ENCODE assay signal across 11 cellular contexts in the genomic region with DNA sequence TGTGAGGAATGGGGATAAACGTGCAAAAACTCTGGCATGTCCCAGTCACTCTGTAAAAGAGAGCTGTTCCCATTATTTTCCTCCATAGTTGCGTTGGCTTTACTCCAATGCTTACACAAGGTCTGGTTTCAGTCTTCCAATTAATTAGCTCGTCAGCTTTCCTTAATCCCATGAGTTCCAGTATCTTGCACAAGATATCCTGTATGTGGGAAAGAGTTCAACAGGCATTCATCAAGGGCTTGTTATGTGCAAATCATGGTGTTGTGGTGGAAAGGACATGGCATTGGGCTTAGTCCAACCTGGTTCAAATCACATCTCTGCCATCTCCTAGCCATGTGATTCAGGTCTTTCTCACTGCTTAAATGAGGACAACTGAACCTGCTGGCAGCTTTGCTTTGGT.
DNase-seq lines count a peak whose midpoint lies in the region; ATAC-seq and TF ChIP-seq lines count a peak whose summit lies in the region.
"Had no signal": no experiment of that assay in that cellular context is flagged by ENCODE, and none has a peak within 500 bp of the region (broad histone marks: within the 10 kb centered on the region; RNA-seq: fewer than 3 reads in every experiment).

No MANE protein-coding gene starts in this region.

- H4K20me1 ChIP-seq in PC-3 (ENCODE audit: low read length): no peaks in the 10 kb centered on the region

- H3K9me3 ChIP-seq in PC-3 (ENCODE audit: low read length): no peaks in the 10 kb centered on the region
- H3K9me3 ChIP-seq in esophagus squamous epithelium: no peaks in the 10 kb centered on the region

- ATAC-seq in PC-3 (peak; percentile 7), GM19397 (IDR thresholded peaks at IDR 0.05; ENCODE audit: unreplicated experiment) (no peak), HG03095 (IDR thresholded peaks at IDR 0.05; ENCODE audit: unreplicated experiment) (no peak)
- ATAC-seq: GM12878 had no signal

- no peaks in the 10 kb centered on the region for H3K9me2 ChIP-seq in PC-3 (replicated peaks; ENCODE audit: low read length)

- no peak overlapping the region for H2AFZ ChIP-seq in PC-3 (ENCODE audit: low read length)

- WGBS in esophagus squamous epithelium, 2 donors: 24 to 43% methylated on average over 3 of the region's 3 CpGs

- peak overlapping the region; percentile 80 for H3K27ac ChIP-seq in PC-3 (ENCODE audit: low read length)
- peak overlapping the region; percentile 3 to 66 (median 42) for H3K27ac ChIP-seq in esophagus squamous epithelium

- intact Hi-C loops in PC-3 (cut with micrococcal nuclease) (loop anchor here (1.0 kb wide), 1 partner anchor 77 kb away; a partner anchor contains a TSS), esophagus squamous epithelium (cut with DNase I) (no loop called here)

- TSS peak; percentile 75 for BruUV-seq in PC-3 (replicated peaks; lab: Mats Ljungman, UMichigan)

- TF ChIP-seq POLR2A in esophagus squamous epithelium (IDR thresholded peaks at IDR 0.05): no peak

- H3K4me1 Mint-ChIP-seq in nephron progenitor cell: peaks cover 23% of the 10 kb centered on the region
- H3K4me1 Mint-ChIP-seq: activated naive CD8-positive, alpha-beta T cell treated with anti-CD3 and anti-CD28 coated beads, Interleukin-2, amount 10 ng/mL, durations not matched to agents 7 days and 5 days had no signal

- no peaks in the 10 kb centered on the region for H3F3A ChIP-seq in PC-3 (ENCODE audit: low read length, unreplicated experiment)

- no peaks in the 10 kb centered on the region for H3K36me3 Mint-ChIP-seq in nephron progenitor cell (ENCODE audit: low read depth)
- H3K36me3 Mint-ChIP-seq: activated naive CD8-positive, alpha-beta T cell treated with anti-CD3 and anti-CD28 coated beads, Interleukin-2, amount 10 ng/mL, durations not matched to agents 7 days and 5 days had no signal

- peak overlapping the region; percentile 19; the same call in 1 of the 2 replicates for H3K9ac ChIP-seq in PC-3 (ENCODE audit: low read length)

- CTCF ChIA-PET in PC-3 (lab: Charles Lee): no interaction called here

- POLR2A ChIA-PET in PC-3 (lab: Charles Lee; ENCODE audit: unreplicated experiment): no interaction called here

- H3K4me1 ChIP-seq in PC-3 (ENCODE audit: insufficient read depth, low read length) (peaks cover 17% of the 10 kb centered on the region), esophagus squamous epithelium (peaks cover 3 to 50% (median 18%) of the 10 kb centered on the region in 3 donors)

- DNase-seq in GM03348 (ENCODE audit: low spot score) (peak; percentile 56), PC-3 (peak; percentile 7), esophagus squamous epithelium (lab: John Stamatoyannopoulos, UW) (no peak), nephron progenitor cell (no peak), NOMO-1 treated with DMSO at 0.1 percent for 48 hours (lab: John Stamatoyannopoulos, UW; ENCODE audit: unreplicated experiment) (no peak), C1 segment of cervical spinal cord (lab: John Stamatoyannopoulos, UW) (no peak)
- DNase-seq: activated naive CD8-positive, alpha-beta T cell treated with anti-CD3 and anti-CD28 coated beads, Interleukin-2, amount 10 ng/mL, durations not matched to agents 7 days and 5 days; T1000 had no signal

- no peaks in the 10 kb centered on the region for H3K9me3 Mint-ChIP-seq in nephron progenitor cell
- H3K9me3 Mint-ChIP-seq: activated naive CD8-positive, alpha-beta T cell treated with anti-CD3 and anti-CD28 coated beads, Interleukin-2, amount 10 ng/mL, durations not matched to agents 7 days and 5 days had no signal

- TF ChIP-seq CTCF in PC-3 (conservative IDR thresholded peaks at IDR 0.05; ENCODE audit: low read depth, low read length) (no peak), esophagus squamous epithelium (IDR thresholded peaks at IDR 0.05) (no peak), nephron progenitor cell (IDR thresholded peaks at IDR 0.05) (no peak)

- peak overlapping the region; percentile 36 for H3K27ac Mint-ChIP-seq in nephron progenitor cell
- H3K27ac Mint-ChIP-seq: activated naive CD8-positive, alpha-beta T cell treated with anti-CD3 and anti-CD28 coated beads, Interleukin-2, amount 10 ng/mL, durations not matched to agents 7 days and 5 days had no signal

- H3K4me3 ChIP-seq in PC-3 (ENCODE audit: low read length) (no peak overlapping the region), esophagus squamous epithelium (no peak overlapping the region)
- H3K4me3 ChIP-seq: GM12878 had no signal

- H3K27me3 ChIP-seq in PC-3 (ENCODE audit: low read length) (no peaks in the 10 kb centered on the region), esophagus squamous epithelium (no peaks in the 10 kb centered on the region)

- H3K79me2 ChIP-seq in PC-3 (ENCODE audit: low read length): no peaks in the 10 kb centered on the region

- H3K4me2 ChIP-seq in PC-3 (ENCODE audit: low read length): peak overlapping the region; percentile 20

- H3K27me3 Mint-ChIP-seq in nephron progenitor cell (ENCODE audit: low read depth, poor library complexity): peaks cover 19% of the 10 kb centered on the region

- no peak overlapping the region for H3K4me3 Mint-ChIP-seq in nephron progenitor cell
- H3K4me3 Mint-ChIP-seq: activated naive CD8-positive, alpha-beta T cell treated with anti-CD3 and anti-CD28 coated beads, Interleukin-2, amount 10 ng/mL, durations not matched to agents 7 days and 5 days had no signal

- no peaks in the 10 kb centered on the region for H3K36me3 ChIP-seq in PC-3 (ENCODE audit: low read depth, low read length)
- H3K36me3 ChIP-seq in esophagus squamous epithelium: no peaks in the 10 kb centered on the region

Comparison
In these comparisons a context has a peak if more than half of its experiments do, and no peak if none do; other contexts are left out.
1. DNase-seq: peak in GM03348 (single experiment) and PC-3 (single experiment); none in esophagus squamous epithelium (single experiment), nephron progenitor cell (single experiment), NOMO-1 treated with DMSO at 0.1 percent for 48 hours (single experiment) and C1 segment of cervical spinal cord (0 of 14).